ENCODE assay signal across 17 cellular contexts in the genomic region with DNA sequence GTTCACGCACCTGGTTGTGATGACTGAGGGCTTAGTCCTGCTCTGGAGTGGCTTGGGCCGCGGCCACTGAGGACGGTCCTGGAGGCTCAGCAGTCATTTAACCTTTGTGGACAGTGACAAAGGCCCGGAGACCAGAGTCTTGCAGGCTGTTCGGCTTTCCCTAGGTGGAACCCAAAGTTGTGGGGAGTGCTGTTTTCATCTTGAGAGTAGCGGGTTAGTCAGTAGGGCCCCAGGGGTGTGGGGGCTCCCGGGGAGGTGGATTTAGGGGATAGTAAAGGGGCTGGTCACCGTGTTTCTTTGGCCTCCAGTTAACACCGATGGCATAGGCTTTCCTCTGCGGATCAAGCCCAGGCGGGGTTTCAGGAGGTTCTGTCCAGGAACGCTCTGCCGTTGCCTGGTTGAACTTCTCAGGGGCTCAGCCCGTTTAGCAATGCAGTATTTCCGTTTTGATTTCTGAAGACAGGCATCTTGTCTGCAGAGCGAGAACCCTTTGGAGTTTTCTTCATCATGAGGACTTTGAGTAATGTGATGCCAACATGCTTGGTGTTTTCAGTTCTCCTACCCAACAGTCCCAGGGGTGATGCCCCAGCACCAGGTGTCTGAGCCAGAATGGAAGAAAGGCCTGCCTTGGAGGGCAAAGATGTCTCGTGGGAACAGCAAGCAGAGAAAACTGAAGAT. TPM values are rescaled to one million over a fixed set of nuclear protein-coding genes. Genes with fewer than 3 reads are reported as not detected.
DNase-seq lines count a peak whose midpoint lies in the region; ATAC-seq, FAIRE-seq and TF ChIP-seq lines count a peak whose summit lies in the region.
"Had no signal": no experiment of that assay in that cellular context is flagged by ENCODE, and none has a peak within 500 bp of the region (broad histone marks: within the 10 kb centered on the region; RNA-seq: fewer than 3 reads in every experiment).

No MANE protein-coding gene starts in this region.

- H3K9me3 ChIP-seq in K562 (replicated peaks; ENCODE audit: control insufficient read depth, insufficient read depth, low read depth, low read length) = no peaks in the 10 kb centered on the region
- H3K9me3 ChIP-seq in naive thymus-derived CD4-positive, alpha-beta T cell (ENCODE audit: control insufficient read depth in 2 of 3, low read length in 3 of 3) = peaks cover 0 to 4% (median under 1%) of the 10 kb centered on the region in 3 experiments
- H3K9me3 ChIP-seq in stomach = peaks cover 0 to 10% (median 3%) of the 10 kb centered on the region in 4 donors
- H3K9me3 ChIP-seq: MG63 had no signal

- H3K4me3 ChIP-seq in K562 (no peak overlapping the region), stomach (no peak overlapping the region)
- no peak overlapping the region for H3K4me3 ChIP-seq in naive thymus-derived CD4-positive, alpha-beta T cell (ENCODE audit: low read length)
- H3K4me3 ChIP-seq: MG63 had no signal

- H3K4me1 Mint-ChIP-seq in stimulated activated naive CD8-positive, alpha-beta T cell treated with anti-CD3 and anti-CD28 coated beads, Interleukin-15, Interleukin-2, amounts not matched to agents 100 ng/mL and 50 ng/mL, for 24 hours (ENCODE audit: low read depth) = no peaks in the 10 kb centered on the region
- H3K4me1 Mint-ChIP-seq in naive thymus-derived CD4-positive, alpha-beta T cell = peaks cover 0 to 4% (median 2%) of the 10 kb centered on the region in 7 donors

- peaks cover 17 to 54% of the 10 kb centered on the region in 2 experiments; a peak in 4 of 5 replicates for H3K27me3 ChIP-seq in K562 (ENCODE audit: control insufficient read depth in 2 of 2, insufficient read depth in 2 of 2, low read length in 2 of 2)
- H3K27me3 ChIP-seq in naive thymus-derived CD4-positive, alpha-beta T cell (ENCODE audit: control insufficient read depth in 2 of 2, insufficient read depth in 2 of 2, low read length in 2 of 2) = no peaks in the 10 kb centered on the region
- H3K27me3 ChIP-seq in stomach = peaks cover 0 to 31% (median 0%) of the 10 kb centered on the region in 3 donors
- H3K27me3 ChIP-seq: MG63 had no signal

- H3K9me1 ChIP-seq in K562 (ENCODE audit: control insufficient read depth, insufficient read depth, low read length) = no peaks in the 10 kb centered on the region

- under 1% methylated on average over 18 of the region's 18 CpGs for WGBS in K562 (ENCODE audit: insufficient coverage, low coverage, missing lambda C conversion rate)
- WGBS in stomach, 5 donors = 87 to 92% (median 90%) methylated on average over 18 of the region's 18 CpGs

- in situ Hi-C loops in K562 (cut with MboI) = no loop called here

- TF ChIP-seq CTCF in K562 (IDR thresholded peaks at IDR 0.05 in 2 of 3, conservative IDR thresholded peaks at IDR 0.05 in 1 of 3; ENCODE audit: insufficient read depth in 2 of 3, low read depth in 1 of 3, low read length in 3 of 3) (no peak), stomach (IDR thresholded peaks at IDR 0.05) (no peak)

- POLR2A ChIA-PET in K562 (lab: Yijun Ruan, JAX) = interaction anchor here (0.8 kb wide), 1 partner anchor 17 kb away, joined by 5 read pairs; no protein-coding TSS in a partner anchor
- POLR2A ChIA-PET in naive thymus-derived CD4-positive, alpha-beta T cell (lab: Charles Lee) = interaction anchor here (0.6 to 1.4 kb wide), 2 partner anchors 53 to 73 kb away, joined by 3 to 7 read pairs; no protein-coding TSS in a partner anchor

- TF ChIP-seq POLR2A in K562 (conservative IDR thresholded peaks at IDR 0.05) = no peak
- no peak for TF ChIP-seq POLR2A in stomach (IDR thresholded peaks at IDR 0.05)

- no peak for FAIRE-seq in K562 (lab: Jason Lieb, UNC)

- peaks cover 27% of the 10 kb centered on the region for H3K36me3 Mint-ChIP-seq in stimulated activated naive CD8-positive, alpha-beta T cell treated with anti-CD3 and anti-CD28 coated beads, Interleukin-15, Interleukin-2, amounts not matched to agents 100 ng/mL and 50 ng/mL, for 24 hours (ENCODE audit: low read depth)
- peaks cover 10 to 51% (median 30%) of the 10 kb centered on the region in 5 donors for H3K36me3 Mint-ChIP-seq in naive thymus-derived CD4-positive, alpha-beta T cell

- H3K27me3 Mint-ChIP-seq in stimulated activated naive CD8-positive, alpha-beta T cell treated with anti-CD3 and anti-CD28 coated beads, Interleukin-15, Interleukin-2, amounts not matched to agents 100 ng/mL and 50 ng/mL, for 24 hours = no peaks in the 10 kb centered on the region
- no peaks in the 10 kb centered on the region for H3K27me3 Mint-ChIP-seq in naive thymus-derived CD4-positive, alpha-beta T cell
- H3K27me3 Mint-ChIP-seq: B cell had no signal

- no peak for ATAC-seq in stimulated activated naive CD8-positive, alpha-beta T cell treated with anti-CD3 and anti-CD28 coated beads, Interleukin-15, Interleukin-2, amounts not matched to agents 100 U/mL and 50 U/mL, for 24 hours
- peak; percentile 35; the same call in 2 of the 3 replicates for ATAC-seq in K562
- no peak for ATAC-seq in naive thymus-derived CD4-positive, alpha-beta T cell
- ATAC-seq in HG03460 (IDR thresholded peaks at IDR 0.05; ENCODE audit: unreplicated experiment) = no peak
- ATAC-seq: Panc1 had no signal

- no peaks in the 10 kb centered on the region for H3K79me2 ChIP-seq in K562 (ENCODE audit: control insufficient read depth, insufficient read depth, low read length)

- H3K27ac ChIP-seq in K562 (ENCODE audit: extremely low read depth, low read depth, low read length) (no peak overlapping the region), stomach (no peak overlapping the region)
- H3K27ac ChIP-seq in naive thymus-derived CD4-positive, alpha-beta T cell (ENCODE audit: low read depth, low read length) = no peak overlapping the region

- no peak for DNase-seq in stimulated activated naive CD8-positive, alpha-beta T cell treated with anti-CD3 and anti-CD28 coated beads, Interleukin-15, Interleukin-2, amounts not matched to agents 100 U/mL and 50 U/mL, for 24 hours
- DNase-seq in K562 (ENCODE audit: extremely low read depth in 1 of 4, low spot score in 3 of 4) (no peak), stomach (no peak), kidney tubule cell (ENCODE audit: low spot score) (no peak)
- DNase-seq in naive thymus-derived CD4-positive, alpha-beta T cell = no peak
- DNase-seq: DMS153, EL, MG63, NCI-H1092 treated with DMSO at 0.1 percent for 48 hours, NCI-H1694 treated with DMSO at 0.1 percent for 48 hours, NCI-H82, Right ventricle myocardium superior had no signal

- intact Hi-C loops in K562 (cut with micrococcal nuclease) (no loop called here), stomach (cut with DNase I; ENCODE audit: low total_unique reads) (no loop called here)
- intact Hi-C loops in naive thymus-derived CD4-positive, alpha-beta T cell (cut with micrococcal nuclease) = no loop called here

- H3K4me2 ChIP-seq in K562 (ENCODE audit: insufficient read depth, low read length) = no peak overlapping the region

- no peaks in the 10 kb centered on the region; a peak in 1 of 5 replicates for H3K4me1 ChIP-seq in K562 (replicated peaks in 1 of 2; ENCODE audit: control insufficient read depth in 2 of 2, insufficient read depth in 2 of 2, low read length in 2 of 2)
- H3K4me1 ChIP-seq in naive thymus-derived CD4-positive, alpha-beta T cell (ENCODE audit: control insufficient read depth in 2 of 2, insufficient read depth in 2 of 2, low read length in 2 of 2) = no peaks in the 10 kb centered on the region
- H3K4me1 ChIP-seq in stomach = no peaks in the 10 kb centered on the region

- no peak for TF ChIP-seq EP300 in K562 (IDR thresholded peaks at IDR 0.05; ENCODE audit: low read length)
- no peak for TF ChIP-seq EP300 in stomach (IDR thresholded peaks at IDR 0.05)

- H3K9ac ChIP-seq in K562 (ENCODE audit: insufficient read depth in 1 of 2, low read depth in 2 of 2, low read length in 2 of 2) = no peak overlapping the region

- H3K9me3 Mint-ChIP-seq in stimulated activated naive CD8-positive, alpha-beta T cell treated with anti-CD3 and anti-CD28 coated beads, Interleukin-15, Interleukin-2, amounts not matched to agents 100 ng/mL and 50 ng/mL, for 24 hours = peaks cover under 1% of the 10 kb centered on the region
- peaks cover 0 to 17% (median 7%) of the 10 kb centered on the region in 11 donors for H3K9me3 Mint-ChIP-seq in naive thymus-derived CD4-positive, alpha-beta T cell

- H3K4me3 Mint-ChIP-seq in stimulated activated naive CD8-positive, alpha-beta T cell treated with anti-CD3 and anti-CD28 coated beads, Interleukin-15, Interleukin-2, amounts not matched to agents 100 ng/mL and 50 ng/mL, for 24 hours = no peak overlapping the region
- no peak overlapping the region for H3K4me3 Mint-ChIP-seq in naive thymus-derived CD4-positive, alpha-beta T cell
- H3K4me3 Mint-ChIP-seq: B cell had no signal

- no peak for TF ChIP-seq RAD21 in K562 (CRISPR knock-in tag; conservative IDR thresholded peaks at IDR 0.05 in 1 of 2, IDR thresholded peaks at IDR 0.05 in 1 of 2)

- no peaks in the 10 kb centered on the region; the same call in 1 of the 2 replicates for H4K20me1 ChIP-seq in K562 (replicated peaks; ENCODE audit: control insufficient read depth, insufficient read depth, low read length)

- H2AFZ ChIP-seq in K562 (ENCODE audit: low read depth, low read length) = no peak overlapping the region

- BruUV-seq in K562 (replicated peaks; lab: Mats Ljungman, UMichigan) = no TSS peak

- H3K27ac Mint-ChIP-seq in stimulated activated naive CD8-positive, alpha-beta T cell treated with anti-CD3 and anti-CD28 coated beads, Interleukin-15, Interleukin-2, amounts not matched to agents 100 ng/mL and 50 ng/mL, for 24 hours = peak overlapping the region; percentile 8
- peak overlapping the region in 6 of 9 donors; percentile 23 to 82 (median 54) for H3K27ac Mint-ChIP-seq in naive thymus-derived CD4-positive, alpha-beta T cell
- H3K27ac Mint-ChIP-seq: B cell had no signal

- H3K36me3 ChIP-seq in K562 (ENCODE audit: control insufficient read depth, insufficient read depth, low read length) (no peaks in the 10 kb centered on the region), stomach (no peaks in the 10 kb centered on the region)
- H3K36me3 ChIP-seq in naive thymus-derived CD4-positive, alpha-beta T cell (ENCODE audit: control insufficient read depth in 2 of 3, insufficient read depth in 3 of 3, low read length in 3 of 3) = peaks cover 8 to 38% (median 14%) of the 10 kb centered on the region in 3 experiments
- H3K36me3 ChIP-seq: MG63 had no signal

- CTCF ChIA-PET in K562 (lab: Yijun Ruan, JAX; ENCODE audit: low intra/inter-chr PET ratio) = no interaction called here
- CTCF ChIA-PET in naive thymus-derived CD4-positive, alpha-beta T cell (lab: Charles Lee) = interaction anchor here (0.6 kb wide), 1 partner anchor 22 kb away, joined by 4 read pairs; no protein-coding TSS in a partner anchor

RNA-seq across cellular contexts. Expression of a gene that starts 31.8 kb away (rescaled TPM):
- total RNA-seq in K562 (2011; cell fraction: chromatin; rRNA removed; ENCODE audit: low replicate concordance) = not detected in 2 replicates
- total RNA-seq in K562 (2011; cell fraction: nucleolus; rRNA removed) = not detected in 2 replicates
- not detected in 2 replicates for total RNA-seq in K562 (2011; cell fraction: nucleoplasm; rRNA removed)
- total RNA-seq in K562 (2014; rRNA removed) (not detected in 2 replicates), K562 (2014; rRNA removed; fragmentation: Illumina TruSeq; extraction: Trizol) (not detected in 2 replicates), K562 (2015; rRNA removed; fragmentation: Illumina TruSeq; extraction: Trizol) (not detected in 2 replicates), K562 (2021) (not detected in 2 replicates), stomach (1 to 10 TPM in 3 of 5 donors, under 1 TPM in 1, not detected in 1; under 0.01 to 2.9 (median 1.2) TPM)
- polyA plus RNA-seq in K562 (2011; rRNA removed) (not detected in 2 replicates), K562 (2014; fragmentation: Illumina TruSeq; extraction: Trizol) (not detected in 2 replicates), K562 (2014; fragmentation: Nextera tagmentation; extraction: Ambion mirVana) (not detected), K562 (2014; rRNA removed) (not detected in 2 replicates), stomach (under 1 TPM; 0.06 to 0.31 (median 0.15) TPM)
- not detected in 2 replicates for polyA plus RNA-seq in K562 (2011; cell fraction: cytosol; rRNA removed)
- not detected in 2 replicates for polyA plus RNA-seq in K562 (2011; cell fraction: nucleus; rRNA removed)
- not detected in 2 replicates for polyA plus RNA-seq in K562 (2012)
- polyA minus RNA-seq in K562 (2011; rRNA and poly(A)+ RNA removed) = not detected in 2 replicates
- not detected in 2 replicates for polyA minus RNA-seq in K562 (2011; cell fraction: cytosol; rRNA and poly(A)+ RNA removed)
- not detected in 2 replicates for polyA minus RNA-seq in K562 (2011; cell fraction: nucleus; rRNA and poly(A)+ RNA removed)
- 10 to 100 TPM in 4 of 5 experiments, 1 to 10 TPM in 1; 8.5 to 37.8 (median 35.5) TPM for total RNA-seq in naive thymus-derived CD4-positive, alpha-beta T cell
- polyA plus RNA-seq in naive thymus-derived CD4-positive, alpha-beta T cell = 1 to 10 TPM; 5.6 to 7.8 TPM
- total RNA-seq: H1 had no signal
- polyA plus RNA-seq: H1 had no signal
